In genomic region chr5:73519531-73520283, GRCh38 we compare ENCODE assay signal across 8 cellular contexts. TPM values are rescaled to one million over a fixed set of nuclear protein-coding genes. Genes with fewer than 3 reads are reported as not detected.
DNase-seq lines count a peak whose midpoint lies in the region; ATAC-seq and TF ChIP-seq lines count a peak whose summit lies in the region.

No MANE protein-coding gene starts in this region.

- intact Hi-C loops in dorsolateral prefrontal cortex (cut with DNase I) = loop anchor here in 1 of 2 donors (1.0 to 10.0 kb wide), 2 partner anchors 17 to 275 kb away; no protein-coding TSS in a partner anchor

- peak overlapping the region in 1 of 59 donors; percentile 14 for H3K4me3 ChIP-seq in dorsolateral prefrontal cortex

- no peaks in the 10 kb centered on the region for H3K36me3 Mint-ChIP-seq in activated CD4-positive, alpha-beta T cell treated with anti-CD3 and anti-CD28 coated beads, Interleukin-2, amount 10 ng/mL, durations not matched to agents 7 days and 5 days (ENCODE audit: low read depth)

- no peaks in the 10 kb centered on the region for H3K27me3 Mint-ChIP-seq in activated CD4-positive, alpha-beta T cell treated with anti-CD3 and anti-CD28 coated beads, Interleukin-2, amount 10 ng/mL, durations not matched to agents 7 days and 5 days

- H3K27ac ChIP-seq in dorsolateral prefrontal cortex = no peak overlapping the region

- H3K27ac Mint-ChIP-seq in activated CD4-positive, alpha-beta T cell treated with anti-CD3 and anti-CD28 coated beads, Interleukin-2, amount 10 ng/mL, durations not matched to agents 7 days and 5 days = peak overlapping the region; percentile 48

- no peaks in the 10 kb centered on the region for H3K27me3 ChIP-seq in dorsolateral prefrontal cortex

- CTCF ChIA-PET in activated CD4-positive, alpha-beta T cell treated with anti-CD3 and anti-CD28 coated beads, Interleukin-2, amount 10 ng/mL, durations not matched to agents 7 days and 5 days (lab: Charles Lee) = interaction anchor here (0.8 to 5.7 kb wide), 5 partner anchors 8 to 22 kb away, joined by 3 to 41 read pairs (median 8); no protein-coding TSS in a partner anchor

- peak; percentile 42 to 83 (median 68) for TF ChIP-seq CTCF in dorsolateral prefrontal cortex (IDR thresholded peaks at IDR 0.05 in 54 of 56, conservative IDR thresholded peaks at IDR 0.05 in 2 of 56; ENCODE audit: low read depth in 1 of 56, partially characterized antibody in 56 of 56)

- POLR2A ChIA-PET in activated CD4-positive, alpha-beta T cell treated with anti-CD3 and anti-CD28 coated beads, Interleukin-2, amount 10 ng/mL, durations not matched to agents 7 days and 5 days (lab: Charles Lee) = no interaction called here

- peak overlapping the region; percentile 11 for H3K4me3 Mint-ChIP-seq in activated CD4-positive, alpha-beta T cell treated with anti-CD3 and anti-CD28 coated beads, Interleukin-2, amount 10 ng/mL, durations not matched to agents 7 days and 5 days

- DNase-seq in COLO668 (lab: John Stamatoyannopoulos, UW; ENCODE audit: unreplicated experiment) (peak; percentile 58), NCI-H748 treated with DMSO at 0.1 percent for 48 hours (lab: John Stamatoyannopoulos, UW) (peak; percentile 70), dorsolateral prefrontal cortex (peak in 7 of 10 donors; percentile 38 to 72 (median 58)), medulla oblongata (ENCODE audit: extremely low spot score) (peak; percentile 92)
- peak; percentile 81 for DNase-seq in activated CD4-positive, alpha-beta T cell treated with anti-CD3 and anti-CD28 coated beads, Interleukin-2, amount 10 ng/mL, durations not matched to agents 7 days and 5 days
- DNase-seq in stimulated activated CD8-positive, alpha-beta memory T cell treated with anti-CD3 and anti-CD28 coated beads, Interleukin-2, amount 100 ng/mL, for 1 hour (ENCODE audit: low read depth in 2 of 2) = peak; percentile 27 to 38

- peaks cover 7% of the 10 kb centered on the region for H3K4me1 Mint-ChIP-seq in activated CD4-positive, alpha-beta T cell treated with anti-CD3 and anti-CD28 coated beads, Interleukin-2, amount 10 ng/mL, durations not matched to agents 7 days and 5 days

- peak; percentile 97 for ATAC-seq in GM19452 (IDR thresholded peaks at IDR 0.05; ENCODE audit: unreplicated experiment)
- ATAC-seq in HG03558 (IDR thresholded peaks at IDR 0.05; ENCODE audit: extremely low read depth, unreplicated experiment) = peak; percentile 73

- no peaks in the 10 kb centered on the region for H3K9me3 Mint-ChIP-seq in activated CD4-positive, alpha-beta T cell treated with anti-CD3 and anti-CD28 coated beads, Interleukin-2, amount 10 ng/mL, durations not matched to agents 7 days and 5 days

RNA-seq across cellular contexts. Expression of gene BTF3, which starts 21.5 kb away (rescaled TPM):
- total RNA-seq in activated CD4-positive, alpha-beta T cell treated with anti-CD3 and anti-CD28 coated beads, Interleukin-2, amount 10 ng/mL, durations not matched to agents 7 days and 5 days = 100 to 1,000 TPM; 693 to 807 TPM
- 100 to 1,000 TPM; 164 to 273 (median 215) TPM for total RNA-seq in dorsolateral prefrontal cortex

RNA-seq across cellular contexts. Expression of gene ANKRA2, which starts 45.7 kb away (rescaled TPM):
- total RNA-seq in activated CD4-positive, alpha-beta T cell treated with anti-CD3 and anti-CD28 coated beads, Interleukin-2, amount 10 ng/mL, durations not matched to agents 7 days and 5 days = 10 to 100 TPM; 19.0 to 19.3 TPM
- total RNA-seq in dorsolateral prefrontal cortex = 10 to 100 TPM; 11.5 to 36.8 (median 22.4) TPM

RNA-seq across cellular contexts. Expression of gene UTP15, which starts 45.8 kb away (rescaled TPM):
- 10 to 100 TPM; 21.2 to 23.7 TPM for total RNA-seq in activated CD4-positive, alpha-beta T cell treated with anti-CD3 and anti-CD28 coated beads, Interleukin-2, amount 10 ng/mL, durations not matched to agents 7 days and 5 days
- 10 to 100 TPM; 11.8 to 28.0 (median 18.2) TPM for total RNA-seq in dorsolateral prefrontal cortex

Comparison
In these comparisons a context has a peak if more than half of its experiments do, and no peak if none do; other contexts are left out.
1. DNase-seq: peak in every context shown above with its lines; median percentile 92 in medulla oblongata; 81 in activated CD4-positive, alpha-beta T cell treated with anti-CD3 and anti-CD28 coated beads, Interleukin-2, amount 10 ng/mL, durations not matched to agents 7 days and 5 days; 70 in NCI-H748 treated with DMSO at 0.1 percent for 48 hours; 58 in COLO668; 58 in dorsolateral prefrontal cortex; 32 in stimulated activated CD8-positive, alpha-beta memory T cell treated with anti-CD3 and anti-CD28 coated beads, Interleukin-2, amount 100 ng/mL, for 1 hour.